ENCODE assay signal across 9 cellular contexts in genomic region chr9:122228906-122229837, GRCh38. TPM values are rescaled to one million over a fixed set of nuclear protein-coding genes. Genes with fewer than 3 reads are reported as not detected.
DNase-seq lines count a peak whose midpoint lies in the region; ATAC-seq and TF ChIP-seq lines count a peak whose summit lies in the region.
"Had no signal": no experiment of that assay in that cellular context is flagged by ENCODE, and none has a peak within 500 bp of the region (broad histone marks: within the 10 kb centered on the region; RNA-seq: fewer than 3 reads in every experiment).

TSS of gene LHX6 (minus strand) at chr9:122228957. CDS start at chr9:122228740, 217 bp downstream.

- CTCF ChIA-PET in activated CD4-positive, alpha-beta T cell treated with anti-CD3 and anti-CD28 coated beads for 36 hours (lab: Charles Lee), result interaction anchor here (1.1 kb wide), 1 partner anchor 35 kb away, joined by 4 read pairs; the partner anchor contains the start of genes MRRF and RBM18

- H3K27ac ChIP-seq in left lung, result no peak within 1 kb of the TSS
- no peak within 1 kb of the TSS for H3K27ac ChIP-seq in transverse colon

- POLR2A ChIA-PET in activated CD4-positive, alpha-beta T cell treated with anti-CD3 and anti-CD28 coated beads for 36 hours (lab: Charles Lee), result interaction anchor here (0.7 kb wide), 1 partner anchor 91 kb away, joined by 4 read pairs; no protein-coding TSS in a partner anchor

- H3K4me3 Mint-ChIP-seq in activated CD4-positive, alpha-beta T cell treated with anti-CD3 and anti-CD28 coated beads for 36 hours, result no peak within 1 kb of the TSS

- H3K4me1 Mint-ChIP-seq in activated CD4-positive, alpha-beta T cell treated with anti-CD3 and anti-CD28 coated beads for 36 hours, result no peaks in the 10 kb centered on the region

- H3K9me3 ChIP-seq in left lung, result no peaks in the 10 kb centered on the region
- no peaks in the 10 kb centered on the region for H3K9me3 ChIP-seq in transverse colon

- in situ Hi-C loops in astrocyte of the spinal cord (cut with HindIII; ENCODE audit: low sequenced_read_pairs) (no loop called here), transverse colon (cut with MboI; ENCODE audit: low pct_ligation_motif_present in 1 of 4, low pct_unique_long_range_greater_than_20kb in 1 of 4, low sequenced_read_pairs in 3 of 4) (no loop called here)

- no peak within 1 kb of the TSS for H3K27ac Mint-ChIP-seq in activated CD4-positive, alpha-beta T cell treated with anti-CD3 and anti-CD28 coated beads for 36 hours

- DNase-seq in activated CD4-positive, alpha-beta T cell treated with anti-CD3 and anti-CD28 coated beads for 36 hours, result no peak
- DNase-seq in activated CD4-positive, alpha-beta T cell treated with anti-CD3 and anti-CD28 coated beads, Interleukin-2, amount 50 U/mL, for 4 hours, result no peak
- DNase-seq in astrocyte of the spinal cord (ENCODE audit: low read depth, low spot score) (peak; percentile 22), left lung (no peak), transverse colon (no peak), NAMALWA (ENCODE audit: low spot score) (no peak), erythroblast (lab: John Stamatoyannopoulos, UW) (no peak)

- H3K9me3 Mint-ChIP-seq in activated CD4-positive, alpha-beta T cell treated with anti-CD3 and anti-CD28 coated beads for 36 hours (ENCODE audit: low read depth), result no peaks in the 10 kb centered on the region

- TF ChIP-seq CTCF in astrocyte of the spinal cord (IDR thresholded peaks at IDR 0.05; ENCODE audit: low read depth, low read length), result no peak
- TF ChIP-seq CTCF in left lung (IDR thresholded peaks at IDR 0.05), result no peak
- TF ChIP-seq CTCF in transverse colon (IDR thresholded peaks at IDR 0.05), result no peak

- H3K4me3 ChIP-seq in astrocyte of the spinal cord (ENCODE audit: low read depth, low read length) (no peak within 1 kb of the TSS), left lung (peak within 1 kb of the TSS; percentile 9 to 36), transverse colon (peak within 1 kb of the TSS in 3 of 4 donors; percentile 13 to 49 (median 28))

- H3K4me1 ChIP-seq in left lung, result peaks cover 5 to 30% of the 10 kb centered on the region in 2 donors
- H3K4me1 ChIP-seq in transverse colon, result peaks cover 10 to 31% (median 18%) of the 10 kb centered on the region in 4 donors

- H3K27me3 ChIP-seq in left lung, result peaks cover 51 to 77% of the 10 kb centered on the region in 2 donors
- H3K27me3 ChIP-seq in transverse colon, result peaks cover 90% of the 10 kb centered on the region

- H3K36me3 Mint-ChIP-seq in activated CD4-positive, alpha-beta T cell treated with anti-CD3 and anti-CD28 coated beads for 36 hours (ENCODE audit: low read depth), result no peaks in the 10 kb centered on the region

- no peak for TF ChIP-seq POLR2A in transverse colon (IDR thresholded peaks at IDR 0.05)
- TF ChIP-seq POLR2A in erythroblast (IDR thresholded peaks at IDR 0.05; ENCODE audit: low read length), result no peak

- intact Hi-C loops in activated CD4-positive, alpha-beta T cell treated with anti-CD3 and anti-CD28 coated beads for 36 hours (cut with DNase I, micrococcal nuclease), result no loop called here
- intact Hi-C loops in left lung (cut with DNase I), result no loop called here
- intact Hi-C loops in transverse colon (cut with DNase I; ENCODE audit: low total_unique reads), result no loop called here

- no peaks in the 10 kb centered on the region for H3K36me3 ChIP-seq in left lung
- no peaks in the 10 kb centered on the region for H3K36me3 ChIP-seq in transverse colon

- TF ChIP-seq EP300 in transverse colon (IDR thresholded peaks at IDR 0.05; ENCODE audit: low read depth), result no peak

- peaks cover 18% of the 10 kb centered on the region for H3K27me3 Mint-ChIP-seq in activated CD4-positive, alpha-beta T cell treated with anti-CD3 and anti-CD28 coated beads for 36 hours

- ATAC-seq in activated CD4-positive, alpha-beta T cell treated with anti-CD3 and anti-CD28 coated beads for 36 hours, result peak; percentile 42
- peak; percentile 22 for ATAC-seq in left lung
- ATAC-seq in GM21423 (IDR thresholded peaks at IDR 0.05; ENCODE audit: unreplicated experiment), result no peak

- 23 to 55% methylated on average over 2 to 28 of the region's 29 CpGs for WGBS in transverse colon (ENCODE audit: low coverage in 1 of 2), 2 donors

RNA-seq across cellular contexts. Expression of gene LHX6, which starts in this region (rescaled TPM):
- under 1 TPM in 1 of 2 experiments, not detected in 1; 0.11 TPM for total RNA-seq in activated CD4-positive, alpha-beta T cell treated with anti-CD3 and anti-CD28 coated beads for 36 hours
- 1 to 10 TPM; 4.8 to 9.1 TPM for total RNA-seq in left lung
- total RNA-seq in transverse colon, result 10 to 100 TPM in 1 of 4 donors, 1 to 10 TPM in 1, under 1 TPM in 1, not detected in 1; 0.68 to 12.7 (median 1.4) TPM
- total RNA-seq: activated CD8-positive, alpha-beta memory T cell treated with anti-CD3 and anti-CD28 coated beads for 36 hours had no signal

Comparison
In these comparisons a context has a peak if more than half of its experiments do, and no peak if none do; other contexts are left out.
1. Peak in ATAC-seq in activated CD4-positive, alpha-beta T cell treated with anti-CD3 and anti-CD28 coated beads for 36 hours; RNA of the gene not detected or under 1 TPM.